In genomic region chr15:31214158-31214863, GRCh38 we compare ENCODE assay signal across 8 cellular contexts.
A peak's percentile ranks its signal among the peaks of the same experiment; 100 is the strongest.
DNase-seq lines count a peak whose midpoint lies in the region; ATAC-seq and TF ChIP-seq lines count a peak whose summit lies in the region.

No MANE protein-coding gene starts in this region.

- no peaks in the 10 kb centered on the region for H3K27me3 Mint-ChIP-seq in CD4-positive, alpha-beta T cell
- no peaks in the 10 kb centered on the region for H3K27me3 Mint-ChIP-seq in IgD-negative memory B cell
- H3K27me3 Mint-ChIP-seq in natural killer cell treated with Interleukin-12 subunit alpha and Interleukin-12 subunit beta and Interleukin-15 and Interleukin-18, amount 100 ng/mL, for 72 hours, result no peaks in the 10 kb centered on the region

- H3K27ac Mint-ChIP-seq in CD4-positive, alpha-beta T cell, result peak overlapping the region; percentile 94
- H3K27ac Mint-ChIP-seq in IgD-negative memory B cell, result peak overlapping the region; percentile 79 to 91 (median 89)
- H3K27ac Mint-ChIP-seq in natural killer cell treated with Interleukin-12 subunit alpha and Interleukin-12 subunit beta and Interleukin-15 and Interleukin-18, amount 100 ng/mL, for 72 hours, result peak overlapping the region; percentile 45 to 57

- TF ChIP-seq CTCF in CD4-positive, alpha-beta T cell (IDR thresholded peaks at IDR 0.05), result no peak
- TF ChIP-seq CTCF in breast epithelium (IDR thresholded peaks at IDR 0.05), result no peak

- intact Hi-C loops in CD4-positive, alpha-beta T cell (cut with DNase I, micrococcal nuclease), result loop anchor here (2.0 to 10.0 kb wide), 3 partner anchors 60 to 110 kb away; partner anchors contain the start of gene KLF13 (in 1 of the 2)
- intact Hi-C loops in breast epithelium (cut with DNase I; ENCODE audit: low total_unique reads), result loop anchor here (2.0 kb wide), 1 partner anchor 112 kb away; the partner anchor contains the start of gene KLF13

- no peaks in the 10 kb centered on the region for H3K36me3 Mint-ChIP-seq in CD4-positive, alpha-beta T cell (ENCODE audit: low read depth)
- H3K36me3 Mint-ChIP-seq in IgD-negative memory B cell, result no peaks in the 10 kb centered on the region
- no peaks in the 10 kb centered on the region for H3K36me3 Mint-ChIP-seq in natural killer cell treated with Interleukin-12 subunit alpha and Interleukin-12 subunit beta and Interleukin-15 and Interleukin-18, amount 100 ng/mL, for 72 hours

- ATAC-seq in CD4-positive, alpha-beta T cell (ENCODE audit: poor library complexity), result peak; percentile 41
- ATAC-seq in natural killer cell treated with Interleukin-12 subunit alpha and Interleukin-12 subunit beta and Interleukin-15 and Interleukin-18, amount 100 ng/mL, for 72 hours, result no peak
- ATAC-seq in GM18519 (IDR thresholded peaks at IDR 0.05; ENCODE audit: low FRiP score, unreplicated experiment) (no peak), GM19035 (IDR thresholded peaks at IDR 0.05; ENCODE audit: unreplicated experiment) (no peak)

- DNase-seq in CD4-positive, alpha-beta T cell, result peak in 2 of 10 experiments; percentile 19 to 22
- no peak for DNase-seq in breast epithelium (ENCODE audit: low spot score in 2 of 2)
- no peak for DNase-seq in natural killer cell treated with Interleukin-12 subunit alpha and Interleukin-12 subunit beta and Interleukin-15 and Interleukin-18, amount 100 ng/mL, for 72 hours (ENCODE audit: low spot score)
- DNase-seq in CD1c-positive myeloid dendritic cell (ENCODE audit: extremely low spot score), result no peak
- DNase-seq in superior temporal gyrus (ENCODE audit: extremely low spot score), result no peak

- H3K9me3 ChIP-seq in CD4-positive, alpha-beta T cell (ENCODE audit: control insufficient read depth, low read length), result no peaks in the 10 kb centered on the region
- H3K9me3 ChIP-seq in breast epithelium, result no peaks in the 10 kb centered on the region

- TF ChIP-seq POLR2A in breast epithelium (IDR thresholded peaks at IDR 0.05), result no peak

- H3K36me3 ChIP-seq in breast epithelium, result no peaks in the 10 kb centered on the region

- H3K4me3 Mint-ChIP-seq in CD4-positive, alpha-beta T cell, result peak overlapping the region; percentile 87
- H3K4me3 Mint-ChIP-seq in IgD-negative memory B cell, result peak overlapping the region; percentile 66 to 90 (median 80)
- peak overlapping the region; percentile 69 for H3K4me3 Mint-ChIP-seq in natural killer cell treated with Interleukin-12 subunit alpha and Interleukin-12 subunit beta and Interleukin-15 and Interleukin-18, amount 100 ng/mL, for 72 hours

- CTCF ChIA-PET in CD4-positive, alpha-beta T cell (lab: Charles Lee), result interaction anchor here (0.9 to 2.7 kb wide), 10 partner anchors 8 to 276 kb away, joined by 3 to 19 read pairs (median 6); no protein-coding TSS in a partner anchor

- peaks cover 9 to 10% of the 10 kb centered on the region in 2 donors for H3K4me1 ChIP-seq in breast epithelium

- no peak overlapping the region for H3K4me3 ChIP-seq in breast epithelium

- H3K9me3 Mint-ChIP-seq in CD4-positive, alpha-beta T cell, result no peaks in the 10 kb centered on the region
- no peaks in the 10 kb centered on the region for H3K9me3 Mint-ChIP-seq in IgD-negative memory B cell
- no peaks in the 10 kb centered on the region for H3K9me3 Mint-ChIP-seq in natural killer cell treated with Interleukin-12 subunit alpha and Interleukin-12 subunit beta and Interleukin-15 and Interleukin-18, amount 100 ng/mL, for 72 hours

- no peak overlapping the region for H3K27ac ChIP-seq in CD4-positive, alpha-beta T cell (ENCODE audit: low read depth, low read length)
- H3K27ac ChIP-seq in breast epithelium, result peak overlapping the region; percentile 29 to 96

- H3K4me1 Mint-ChIP-seq in CD4-positive, alpha-beta T cell (ENCODE audit: low read depth), result peaks cover 45% of the 10 kb centered on the region
- H3K4me1 Mint-ChIP-seq in IgD-negative memory B cell, result peaks cover 15 to 17% (median 17%) of the 10 kb centered on the region in 3 donors
- H3K4me1 Mint-ChIP-seq in natural killer cell treated with Interleukin-12 subunit alpha and Interleukin-12 subunit beta and Interleukin-15 and Interleukin-18, amount 100 ng/mL, for 72 hours (ENCODE audit: low read depth in 2 of 2), result peaks cover 27 to 30% of the 10 kb centered on the region in 2 donors

- POLR2A ChIA-PET in CD4-positive, alpha-beta T cell (lab: Charles Lee), result interaction anchor here (0.6 to 2.1 kb wide), 16 partner anchors 26 to 274 kb away, joined by 3 to 61 read pairs (median 5); partner anchors contain the start of gene KLF13

- H3K27me3 ChIP-seq in CD4-positive, alpha-beta T cell (ENCODE audit: control insufficient read depth, insufficient read depth, low read length), result no peaks in the 10 kb centered on the region
- H3K27me3 ChIP-seq in breast epithelium, result no peaks in the 10 kb centered on the region
